ENCODE assay signal across 18 cellular contexts in genomic region chr1:22971161-22972062, GRCh38. TPM values are rescaled to one million over a fixed set of nuclear protein-coding genes. Genes with fewer than 3 reads are reported as not detected.
DNase-seq lines count a peak whose midpoint lies in the region; ATAC-seq and TF ChIP-seq lines count a peak whose summit lies in the region.
"Had no signal": no experiment of that assay in that cellular context is flagged by ENCODE, and none has a peak within 500 bp of the region (broad histone marks: within the 10 kb centered on the region; RNA-seq: fewer than 3 reads in every experiment).

No MANE protein-coding gene starts in this region.

- H3K79me2 ChIP-seq in Karpas-422 (ENCODE audit: low read length) = no peaks in the 10 kb centered on the region

- H3K9me3 ChIP-seq in Karpas-422 (ENCODE audit: low read length) (no peaks in the 10 kb centered on the region), SJCRH30 (replicated peaks) (no peaks in the 10 kb centered on the region)
- no peaks in the 10 kb centered on the region for H3K9me3 ChIP-seq in CD8-positive, alpha-beta T cell (ENCODE audit: low read length)
- H3K9me3 ChIP-seq: body of pancreas had no signal

- CTCF ChIA-PET in CD8-positive, alpha-beta T cell (lab: Charles Lee) = interaction anchor here (1.1 to 1.4 kb wide), 3 partner anchors 213 to 432 kb away, joined by 3 to 4 read pairs (median 3); no protein-coding TSS in a partner anchor
- CTCF ChIA-PET in activated naive CD4-positive, alpha-beta T cell treated with anti-CD3 and anti-CD28 coated beads for 36 hours (lab: Charles Lee) = interaction anchor here (0.6 to 2.3 kb wide), 3 partner anchors 41 to 213 kb away, joined by 3 to 8 read pairs (median 3); no protein-coding TSS in a partner anchor

- H3K36me3 ChIP-seq in Karpas-422 (ENCODE audit: insufficient read depth, low read length) (no peaks in the 10 kb centered on the region), SJCRH30 (no peaks in the 10 kb centered on the region)
- no peaks in the 10 kb centered on the region for H3K36me3 ChIP-seq in CD8-positive, alpha-beta T cell (ENCODE audit: insufficient read depth, low read length)

- no peak overlapping the region for H3K4me3 Mint-ChIP-seq in CD8-positive, alpha-beta T cell
- no peak overlapping the region for H3K4me3 Mint-ChIP-seq in activated naive CD4-positive, alpha-beta T cell treated with anti-CD3 and anti-CD28 coated beads for 36 hours
- H3K4me3 Mint-ChIP-seq: activated CD4-positive, alpha-beta memory T cell treated with anti-CD3 and anti-CD28 coated beads, Interleukin-2, amount 10 ng/mL, durations not matched to agents 7 days and 5 days had no signal

- ATAC-seq in foreskin keratinocyte (peak; percentile 42), GM21390 (IDR thresholded peaks at IDR 0.05; ENCODE audit: unreplicated experiment) (no peak)
- ATAC-seq in CD8-positive, alpha-beta T cell = no peak
- ATAC-seq: body of pancreas had no signal

- POLR2A ChIA-PET in CD8-positive, alpha-beta T cell (lab: Charles Lee) = no interaction called here

- no peaks in the 10 kb centered on the region for H4K20me1 ChIP-seq in Karpas-422 (ENCODE audit: insufficient read depth, low read depth, low read length)

- no peaks in the 10 kb centered on the region for H3K9me2 ChIP-seq in Karpas-422 (replicated peaks; ENCODE audit: insufficient read depth, low read length)

- H3K4me1 ChIP-seq in Karpas-422 (ENCODE audit: low read length) (peaks cover 9% of the 10 kb centered on the region), SJCRH30 (peaks cover 33% of the 10 kb centered on the region), foreskin keratinocyte (peaks cover 6% of the 10 kb centered on the region)
- H3K4me1 ChIP-seq in CD8-positive, alpha-beta T cell (ENCODE audit: insufficient read depth, low read length) = no peaks in the 10 kb centered on the region

- intact Hi-C loops in CD8-positive, alpha-beta T cell (cut with DNase I, micrococcal nuclease) = loop anchor here (10.0 kb wide), 2 partner anchors 303 to 477 kb away; no protein-coding TSS in a partner anchor
- intact Hi-C loops in cardiac septum (cut with DNase I) = loop anchor here (10.0 kb wide), 1 partner anchor 113 kb away; no protein-coding TSS in a partner anchor
- intact Hi-C loops in activated naive CD4-positive, alpha-beta T cell treated with anti-CD3 and anti-CD28 coated beads for 36 hours (cut with micrococcal nuclease) = loop anchor here (10.0 kb wide), 1 partner anchor 283 kb away; no protein-coding TSS in a partner anchor

- peak; percentile 58 for DNase-seq in D341Med (ENCODE audit: low spot score)
- DNase-seq in Karpas-422 = peak; percentile 29
- DNase-seq in SJCRH30 = peak; percentile 34 to 53
- peak; percentile 22 to 59 for DNase-seq in foreskin keratinocyte
- no peak for DNase-seq in CD8-positive, alpha-beta T cell
- DNase-seq in cardiac septum (ENCODE audit: low spot score) = no peak
- DNase-seq in activated naive CD4-positive, alpha-beta T cell treated with anti-CD3 and anti-CD28 coated beads for 36 hours = no peak
- DNase-seq: activated CD4-positive, alpha-beta memory T cell treated with anti-CD3 and anti-CD28 coated beads, Interleukin-2, amount 10 ng/mL, durations not matched to agents 7 days and 5 days; body of pancreas; effector CD8-positive, alpha-beta T cell; NCI-H510A treated with DMSO at 0.1 percent for 48 hours; SHP77 had no signal

- no peak overlapping the region for H3K27ac Mint-ChIP-seq in CD8-positive, alpha-beta T cell
- H3K27ac Mint-ChIP-seq in activated naive CD4-positive, alpha-beta T cell treated with anti-CD3 and anti-CD28 coated beads for 36 hours = no peak overlapping the region
- H3K27ac Mint-ChIP-seq: activated CD4-positive, alpha-beta memory T cell treated with anti-CD3 and anti-CD28 coated beads, Interleukin-2, amount 10 ng/mL, durations not matched to agents 7 days and 5 days; activated T-helper 2 cell treated with anti-CD3 and anti-CD28 coated beads, Interferon-gamma antibody, Interleukin-2, Interleukin-4, amounts not matched to agents 10 μg/mL and 5 μg/mL and 100 μg/mL, durations not matched to agents 14 hours and 24 hours and 36 hours had no signal

- no peaks in the 10 kb centered on the region for H3K27me3 ChIP-seq in Karpas-422 (ENCODE audit: low read length)
- H3K27me3 ChIP-seq in SJCRH30 = no peaks in the 10 kb centered on the region
- peaks cover 46% of the 10 kb centered on the region for H3K27me3 ChIP-seq in foreskin keratinocyte
- no peaks in the 10 kb centered on the region for H3K27me3 ChIP-seq in CD8-positive, alpha-beta T cell (ENCODE audit: insufficient read depth, low read length)
- H3K27me3 ChIP-seq: body of pancreas had no signal

- H2AFZ ChIP-seq in Karpas-422 (ENCODE audit: low read length) = no peak overlapping the region

- no peaks in the 10 kb centered on the region for H3K4me1 Mint-ChIP-seq in CD8-positive, alpha-beta T cell (ENCODE audit: low read depth)
- H3K4me1 Mint-ChIP-seq in activated naive CD4-positive, alpha-beta T cell treated with anti-CD3 and anti-CD28 coated beads for 36 hours (ENCODE audit: low read depth) = no peaks in the 10 kb centered on the region
- H3K4me1 Mint-ChIP-seq: activated CD4-positive, alpha-beta memory T cell treated with anti-CD3 and anti-CD28 coated beads, Interleukin-2, amount 10 ng/mL, durations not matched to agents 7 days and 5 days had no signal

- no peak overlapping the region for H3K9ac ChIP-seq in Karpas-422 (ENCODE audit: low read length)

- H3K36me3 Mint-ChIP-seq in CD8-positive, alpha-beta T cell = no peaks in the 10 kb centered on the region
- H3K36me3 Mint-ChIP-seq in activated naive CD4-positive, alpha-beta T cell treated with anti-CD3 and anti-CD28 coated beads for 36 hours (ENCODE audit: low read depth) = no peaks in the 10 kb centered on the region

- H3K27ac ChIP-seq in Karpas-422 (ENCODE audit: low read length) (no peak overlapping the region), SJCRH30 (no peak overlapping the region), foreskin keratinocyte (no peak overlapping the region)
- no peak overlapping the region for H3K27ac ChIP-seq in CD8-positive, alpha-beta T cell (ENCODE audit: low read depth, low read length)
- H3K27ac ChIP-seq: body of pancreas had no signal

- H3K4me3 ChIP-seq in Karpas-422 (ENCODE audit: low read length) (no peak overlapping the region), SJCRH30 (no peak overlapping the region)
- H3K4me3 ChIP-seq in CD8-positive, alpha-beta T cell (ENCODE audit: low read depth, low read length) = no peak overlapping the region
- H3K4me3 ChIP-seq: body of pancreas, smooth muscle cell had no signal

- H3K27me3 Mint-ChIP-seq in CD8-positive, alpha-beta T cell (ENCODE audit: low read depth) = peaks cover 61% of the 10 kb centered on the region
- H3K27me3 Mint-ChIP-seq in activated naive CD4-positive, alpha-beta T cell treated with anti-CD3 and anti-CD28 coated beads for 36 hours (ENCODE audit: low read depth) = peaks cover 28% of the 10 kb centered on the region

- no peak for TF ChIP-seq CTCF in foreskin keratinocyte (conservative IDR thresholded peaks at IDR 0.05)
- no peak for TF ChIP-seq CTCF in CD8-positive, alpha-beta T cell (IDR thresholded peaks at IDR 0.05)

- no peak overlapping the region for H3K4me2 ChIP-seq in Karpas-422 (ENCODE audit: low read depth, low read length, poor library complexity, severe bottlenecking)
- H3K4me2 ChIP-seq: smooth muscle cell had no signal

- H3K9me3 Mint-ChIP-seq in CD8-positive, alpha-beta T cell = peaks cover 3% of the 10 kb centered on the region
- H3K9me3 Mint-ChIP-seq in activated naive CD4-positive, alpha-beta T cell treated with anti-CD3 and anti-CD28 coated beads for 36 hours = peaks cover 4% of the 10 kb centered on the region
- H3K9me3 Mint-ChIP-seq: activated T-helper 2 cell treated with anti-CD3 and anti-CD28 coated beads, Interferon-gamma antibody, Interleukin-2, Interleukin-4, amounts not matched to agents 10 μg/mL and 5 μg/mL and 100 μg/mL, durations not matched to agents 14 hours and 24 hours and 36 hours had no signal

RNA-seq across cellular contexts. Expression of gene LACTBL1, which starts 1.3 kb away (rescaled TPM):
- not detected in 2 replicates for total RNA-seq in Karpas-422 (2014; rRNA removed; shearing (Covaris generic); ENCODE audit: low replicate concordance)
- 0.15 and 0.20 TPM in 2 replicates for total RNA-seq in SJCRH30 (2014; rRNA removed; shearing (Covaris generic))
- total RNA-seq in foreskin keratinocyte = not detected in 2 replicates
- not detected in 2 replicates for polyA plus RNA-seq in foreskin keratinocyte
- total RNA-seq in CD8-positive, alpha-beta T cell = not detected
- total RNA-seq in cardiac septum = not detected
- not detected for total RNA-seq in activated naive CD4-positive, alpha-beta T cell treated with anti-CD3 and anti-CD28 coated beads for 36 hours
- total RNA-seq: activated CD4-positive, alpha-beta memory T cell treated with anti-CD3 and anti-CD28 coated beads, Interleukin-2, amount 10 ng/mL, durations not matched to agents 7 days and 5 days; activated T-helper 2 cell treated with anti-CD3 and anti-CD28 coated beads, Interferon-gamma antibody, Interleukin-2, Interleukin-4, amounts not matched to agents 10 μg/mL and 5 μg/mL and 100 μg/mL, durations not matched to agents 14 hours and 24 hours and 36 hours; body of pancreas; frontal cortex; mononuclear cell; osteocyte; smooth muscle cell had no signal
- polyA plus RNA-seq: smooth muscle cell had no signal

RNA-seq across cellular contexts. Expression of gene TEX46, which starts 44.2 kb away (rescaled TPM):
- not detected in 2 replicates for total RNA-seq in Karpas-422 (2014; rRNA removed; shearing (Covaris generic); ENCODE audit: low replicate concordance)
- 0.30 TPM in 1 of 2 replicates, not detected in the other for total RNA-seq in SJCRH30 (2014; rRNA removed; shearing (Covaris generic))
- total RNA-seq in foreskin keratinocyte (not detected in 2 replicates), cardiac septum (not detected)
- polyA plus RNA-seq in foreskin keratinocyte = 0.19 TPM in 1 of 2 replicates, not detected in the other
- total RNA-seq in CD8-positive, alpha-beta T cell = not detected
- total RNA-seq in activated naive CD4-positive, alpha-beta T cell treated with anti-CD3 and anti-CD28 coated beads for 36 hours = not detected
- total RNA-seq: activated CD4-positive, alpha-beta memory T cell treated with anti-CD3 and anti-CD28 coated beads, Interleukin-2, amount 10 ng/mL, durations not matched to agents 7 days and 5 days; activated T-helper 2 cell treated with anti-CD3 and anti-CD28 coated beads, Interferon-gamma antibody, Interleukin-2, Interleukin-4, amounts not matched to agents 10 μg/mL and 5 μg/mL and 100 μg/mL, durations not matched to agents 14 hours and 24 hours and 36 hours; body of pancreas; frontal cortex; mononuclear cell; osteocyte; smooth muscle cell had no signal
- polyA plus RNA-seq: smooth muscle cell had no signal

RNA-seq across cellular contexts. Expression of gene KDM1A, which starts 47.9 kb away (rescaled TPM):
- 110 and 121 TPM in 2 replicates for total RNA-seq in Karpas-422 (2014; rRNA removed; shearing (Covaris generic); ENCODE audit: low replicate concordance)
- 230 and 243 TPM in 2 replicates for total RNA-seq in SJCRH30 (2014; rRNA removed; shearing (Covaris generic))
- 122 and 126 TPM in 2 replicates for total RNA-seq in foreskin keratinocyte
- polyA plus RNA-seq in foreskin keratinocyte = 83.3 and 84.3 TPM in 2 replicates
- 10 to 100 TPM; 42.2 to 46.2 TPM for total RNA-seq in CD8-positive, alpha-beta T cell
- total RNA-seq in cardiac septum = 25.8 TPM
- total RNA-seq in activated naive CD4-positive, alpha-beta T cell treated with anti-CD3 and anti-CD28 coated beads for 36 hours = 10 to 100 TPM; 59.7 to 62.6 TPM

Comparison
In these comparisons a context has a peak if more than half of its experiments do, and no peak if none do; other contexts are left out.
1. DNase-seq: peak in D341Med (single experiment), Karpas-422 (single experiment), SJCRH30 (2 of 2) and foreskin keratinocyte (2 of 2); none in CD8-positive, alpha-beta T cell (0 of 7), cardiac septum (single experiment) and activated naive CD4-positive, alpha-beta T cell treated with anti-CD3 and anti-CD28 coated beads for 36 hours (single experiment).